In the genomic region with DNA sequence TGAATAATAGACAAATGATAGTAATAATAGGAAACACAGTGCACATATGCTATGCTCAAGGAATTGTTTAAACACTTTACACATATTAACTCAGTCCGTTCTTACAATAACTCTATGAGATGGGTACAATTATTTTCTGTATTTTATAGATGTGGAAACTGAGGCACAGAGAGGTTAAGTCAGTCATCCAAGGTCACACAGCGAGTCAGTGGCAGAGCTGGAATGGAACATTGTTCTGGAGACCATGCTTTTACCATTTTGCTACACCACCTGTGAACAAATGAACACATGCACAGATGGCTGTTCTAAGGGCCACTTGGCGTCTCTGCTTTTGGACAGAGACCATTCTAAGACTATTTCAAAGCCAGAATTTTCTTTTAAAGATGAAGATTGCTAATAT, we compare ENCODE assay signal across 2 cellular contexts.
TF ChIP-seq lines count a peak whose summit lies in the region.

No MANE protein-coding gene starts in this region.

TF ChIP-seq in A549, 52 proteins besides CTCF, POLR2A, EP300 and RAD21:
- TF ChIP-seq FOSL2 (IDR thresholded peaks at IDR 0.05): no peak
- TF ChIP-seq FOSL2 (CRISPR knock-in tag; IDR thresholded peaks at IDR 0.05): no peak
- TF ChIP-seq TP53 (CRISPR knock-in tag; IDR thresholded peaks at IDR 0.05): no peak
- no peak for TF ChIP-seq RNF2 (IDR thresholded peaks at IDR 0.05; ENCODE audit: borderline replicate concordance, low read depth)
- no peak for TF ChIP-seq EHF (CRISPR knock-in tag; IDR thresholded peaks at IDR 0.05)
- TF ChIP-seq, protein P1, sequence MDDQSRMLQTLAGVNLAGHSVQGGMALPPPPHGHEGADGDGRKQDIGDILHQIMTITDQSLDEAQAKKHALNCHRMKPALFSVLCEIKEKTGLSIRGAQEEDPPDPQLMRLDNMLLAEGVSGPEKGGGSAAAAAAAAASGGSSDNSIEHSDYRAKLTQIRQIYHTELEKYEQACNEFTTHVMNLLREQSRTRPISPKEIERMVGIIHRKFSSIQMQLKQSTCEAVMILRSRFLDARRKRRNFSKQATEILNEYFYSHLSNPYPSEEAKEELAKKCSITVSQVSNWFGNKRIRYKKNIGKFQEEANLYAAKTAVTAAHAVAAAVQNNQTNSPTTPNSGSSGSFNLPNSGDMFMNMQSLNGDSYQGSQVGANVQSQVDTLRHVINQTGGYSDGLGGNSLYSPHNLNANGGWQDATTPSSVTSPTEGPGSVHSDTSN (IDR thresholded peaks at IDR 0.05): no peak
- TF ChIP-seq, protein P2, sequence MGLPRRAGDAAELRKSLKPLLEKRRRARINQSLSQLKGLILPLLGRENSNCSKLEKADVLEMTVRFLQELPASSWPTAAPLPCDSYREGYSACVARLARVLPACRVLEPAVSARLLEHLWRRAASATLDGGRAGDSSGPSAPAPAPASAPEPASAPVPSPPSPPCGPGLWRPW (IDR thresholded peaks at IDR 0.05): no peak
- peak; percentile 10 for TF ChIP-seq ZFP36 (IDR thresholded peaks at IDR 0.05; ENCODE audit: borderline replicate concordance, partially characterized antibody)
- no peak for TF ChIP-seq JUN (IDR thresholded peaks at IDR 0.05)
- no peak for TF ChIP-seq NPAS2 (CRISPR knock-in tag; IDR thresholded peaks at IDR 0.05; ENCODE audit: borderline replicate concordance)

TF ChIP-seq in HEK293, 187 proteins besides CTCF, POLR2A, EP300 and RAD21:
- TF ChIP-seq, protein P3, sequence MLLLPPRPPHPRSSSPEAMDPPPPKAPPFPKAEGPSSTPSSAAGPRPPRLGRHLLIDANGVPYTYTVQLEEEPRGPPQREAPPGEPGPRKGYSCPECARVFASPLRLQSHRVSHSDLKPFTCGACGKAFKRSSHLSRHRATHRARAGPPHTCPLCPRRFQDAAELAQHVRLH (tag by site-specific recombination; IDR thresholded peaks at IDR 0.05): peak; percentile 13; the same call in 1 of the 2 replicates
- TF ChIP-seq KLF10 (tag by site-specific recombination; IDR thresholded peaks at IDR 0.05): no peak
- no peak for TF ChIP-seq ZBTB20 (tag by site-specific recombination; IDR thresholded peaks at IDR 0.05)
- TF ChIP-seq ZNF521 (tag by site-specific recombination; IDR thresholded peaks at IDR 0.05): no peak
- no peak for TF ChIP-seq ZNF202 (tag by site-specific recombination; IDR thresholded peaks at IDR 0.05; ENCODE audit: borderline replicate concordance)
- TF ChIP-seq, protein P4, sequence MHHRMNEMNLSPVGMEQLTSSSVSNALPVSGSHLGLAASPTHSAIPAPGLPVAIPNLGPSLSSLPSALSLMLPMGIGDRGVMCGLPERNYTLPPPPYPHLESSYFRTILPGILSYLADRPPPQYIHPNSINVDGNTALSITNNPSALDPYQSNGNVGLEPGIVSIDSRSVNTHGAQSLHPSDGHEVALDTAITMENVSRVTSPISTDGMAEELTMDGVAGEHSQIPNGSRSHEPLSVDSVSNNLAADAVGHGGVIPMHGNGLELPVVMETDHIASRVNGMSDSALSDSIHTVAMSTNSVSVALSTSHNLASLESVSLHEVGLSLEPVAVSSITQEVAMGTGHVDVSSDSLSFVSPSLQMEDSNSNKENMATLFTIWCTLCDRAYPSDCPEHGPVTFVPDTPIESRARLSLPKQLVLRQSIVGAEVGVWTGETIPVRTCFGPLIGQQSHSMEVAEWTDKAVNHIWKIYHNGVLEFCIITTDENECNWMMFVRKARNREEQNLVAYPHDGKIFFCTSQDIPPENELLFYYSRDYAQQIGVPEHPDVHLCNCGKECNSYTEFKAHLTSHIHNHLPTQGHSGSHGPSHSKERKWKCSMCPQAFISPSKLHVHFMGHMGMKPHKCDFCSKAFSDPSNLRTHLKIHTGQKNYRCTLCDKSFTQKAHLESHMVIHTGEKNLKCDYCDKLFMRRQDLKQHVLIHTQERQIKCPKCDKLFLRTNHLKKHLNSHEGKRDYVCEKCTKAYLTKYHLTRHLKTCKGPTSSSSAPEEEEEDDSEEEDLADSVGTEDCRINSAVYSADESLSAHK (tag by site-specific recombination; IDR thresholded peaks at IDR 0.05): no peak
- TF ChIP-seq, protein P5, sequence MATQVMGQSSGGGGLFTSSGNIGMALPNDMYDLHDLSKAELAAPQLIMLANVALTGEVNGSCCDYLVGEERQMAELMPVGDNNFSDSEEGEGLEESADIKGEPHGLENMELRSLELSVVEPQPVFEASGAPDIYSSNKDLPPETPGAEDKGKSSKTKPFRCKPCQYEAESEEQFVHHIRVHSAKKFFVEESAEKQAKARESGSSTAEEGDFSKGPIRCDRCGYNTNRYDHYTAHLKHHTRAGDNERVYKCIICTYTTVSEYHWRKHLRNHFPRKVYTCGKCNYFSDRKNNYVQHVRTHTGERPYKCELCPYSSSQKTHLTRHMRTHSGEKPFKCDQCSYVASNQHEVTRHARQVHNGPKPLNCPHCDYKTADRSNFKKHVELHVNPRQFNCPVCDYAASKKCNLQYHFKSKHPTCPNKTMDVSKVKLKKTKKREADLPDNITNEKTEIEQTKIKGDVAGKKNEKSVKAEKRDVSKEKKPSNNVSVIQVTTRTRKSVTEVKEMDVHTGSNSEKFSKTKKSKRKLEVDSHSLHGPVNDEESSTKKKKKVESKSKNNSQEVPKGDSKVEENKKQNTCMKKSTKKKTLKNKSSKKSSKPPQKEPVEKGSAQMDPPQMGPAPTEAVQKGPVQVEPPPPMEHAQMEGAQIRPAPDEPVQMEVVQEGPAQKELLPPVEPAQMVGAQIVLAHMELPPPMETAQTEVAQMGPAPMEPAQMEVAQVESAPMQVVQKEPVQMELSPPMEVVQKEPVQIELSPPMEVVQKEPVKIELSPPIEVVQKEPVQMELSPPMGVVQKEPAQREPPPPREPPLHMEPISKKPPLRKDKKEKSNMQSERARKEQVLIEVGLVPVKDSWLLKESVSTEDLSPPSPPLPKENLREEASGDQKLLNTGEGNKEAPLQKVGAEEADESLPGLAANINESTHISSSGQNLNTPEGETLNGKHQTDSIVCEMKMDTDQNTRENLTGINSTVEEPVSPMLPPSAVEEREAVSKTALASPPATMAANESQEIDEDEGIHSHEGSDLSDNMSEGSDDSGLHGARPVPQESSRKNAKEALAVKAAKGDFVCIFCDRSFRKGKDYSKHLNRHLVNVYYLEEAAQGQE (tag by site-specific recombination; IDR thresholded peaks at IDR 0.05): no peak
- TF ChIP-seq ZNF843 (tag by site-specific recombination; IDR thresholded peaks at IDR 0.05): no peak
- TF ChIP-seq, protein P6, sequence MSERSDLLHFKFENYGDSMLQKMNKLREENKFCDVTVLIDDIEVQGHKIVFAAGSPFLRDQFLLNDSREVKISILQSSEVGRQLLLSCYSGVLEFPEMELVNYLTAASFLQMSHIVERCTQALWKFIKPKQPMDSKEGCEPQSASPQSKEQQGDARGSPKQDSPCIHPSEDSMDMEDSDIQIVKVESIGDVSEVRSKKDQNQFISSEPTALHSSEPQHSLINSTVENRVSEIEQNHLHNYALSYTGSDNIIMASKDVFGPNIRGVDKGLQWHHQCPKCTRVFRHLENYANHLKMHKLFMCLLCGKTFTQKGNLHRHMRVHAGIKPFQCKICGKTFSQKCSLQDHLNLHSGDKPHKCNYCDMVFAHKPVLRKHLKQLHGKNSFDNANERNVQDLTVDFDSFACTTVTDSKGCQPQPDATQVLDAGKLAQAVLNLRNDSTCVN (tag by site-specific recombination; optimal IDR thresholded peaks at IDR 0.05): no peak
- no peak for TF ChIP-seq KLF7 (tag by site-specific recombination; IDR thresholded peaks at IDR 0.05; ENCODE audit: borderline replicate concordance)
- no peak for TF ChIP-seq ZNF549 (tag by site-specific recombination; IDR thresholded peaks at IDR 0.05)
- no peak for TF ChIP-seq ZNF280D (tag by site-specific recombination; IDR thresholded peaks at IDR 0.05)
- TF ChIP-seq, protein P7, sequence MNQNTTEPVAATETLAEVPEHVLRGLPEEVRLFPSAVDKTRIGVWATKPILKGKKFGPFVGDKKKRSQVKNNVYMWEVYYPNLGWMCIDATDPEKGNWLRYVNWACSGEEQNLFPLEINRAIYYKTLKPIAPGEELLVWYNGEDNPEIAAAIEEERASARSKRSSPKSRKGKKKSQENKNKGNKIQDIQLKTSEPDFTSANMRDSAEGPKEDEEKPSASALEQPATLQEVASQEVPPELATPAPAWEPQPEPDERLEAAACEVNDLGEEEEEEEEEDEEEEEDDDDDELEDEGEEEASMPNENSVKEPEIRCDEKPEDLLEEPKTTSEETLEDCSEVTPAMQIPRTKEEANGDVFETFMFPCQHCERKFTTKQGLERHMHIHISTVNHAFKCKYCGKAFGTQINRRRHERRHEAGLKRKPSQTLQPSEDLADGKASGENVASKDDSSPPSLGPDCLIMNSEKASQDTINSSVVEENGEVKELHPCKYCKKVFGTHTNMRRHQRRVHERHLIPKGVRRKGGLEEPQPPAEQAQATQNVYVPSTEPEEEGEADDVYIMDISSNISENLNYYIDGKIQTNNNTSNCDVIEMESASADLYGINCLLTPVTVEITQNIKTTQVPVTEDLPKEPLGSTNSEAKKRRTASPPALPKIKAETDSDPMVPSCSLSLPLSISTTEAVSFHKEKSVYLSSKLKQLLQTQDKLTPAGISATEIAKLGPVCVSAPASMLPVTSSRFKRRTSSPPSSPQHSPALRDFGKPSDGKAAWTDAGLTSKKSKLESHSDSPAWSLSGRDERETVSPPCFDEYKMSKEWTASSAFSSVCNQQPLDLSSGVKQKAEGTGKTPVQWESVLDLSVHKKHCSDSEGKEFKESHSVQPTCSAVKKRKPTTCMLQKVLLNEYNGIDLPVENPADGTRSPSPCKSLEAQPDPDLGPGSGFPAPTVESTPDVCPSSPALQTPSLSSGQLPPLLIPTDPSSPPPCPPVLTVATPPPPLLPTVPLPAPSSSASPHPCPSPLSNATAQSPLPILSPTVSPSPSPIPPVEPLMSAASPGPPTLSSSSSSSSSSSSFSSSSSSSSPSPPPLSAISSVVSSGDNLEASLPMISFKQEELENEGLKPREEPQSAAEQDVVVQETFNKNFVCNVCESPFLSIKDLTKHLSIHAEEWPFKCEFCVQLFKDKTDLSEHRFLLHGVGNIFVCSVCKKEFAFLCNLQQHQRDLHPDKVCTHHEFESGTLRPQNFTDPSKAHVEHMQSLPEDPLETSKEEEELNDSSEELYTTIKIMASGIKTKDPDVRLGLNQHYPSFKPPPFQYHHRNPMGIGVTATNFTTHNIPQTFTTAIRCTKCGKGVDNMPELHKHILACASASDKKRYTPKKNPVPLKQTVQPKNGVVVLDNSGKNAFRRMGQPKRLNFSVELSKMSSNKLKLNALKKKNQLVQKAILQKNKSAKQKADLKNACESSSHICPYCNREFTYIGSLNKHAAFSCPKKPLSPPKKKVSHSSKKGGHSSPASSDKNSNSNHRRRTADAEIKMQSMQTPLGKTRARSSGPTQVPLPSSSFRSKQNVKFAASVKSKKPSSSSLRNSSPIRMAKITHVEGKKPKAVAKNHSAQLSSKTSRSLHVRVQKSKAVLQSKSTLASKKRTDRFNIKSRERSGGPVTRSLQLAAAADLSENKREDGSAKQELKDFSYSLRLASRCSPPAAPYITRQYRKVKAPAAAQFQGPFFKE (tag by site-specific recombination; IDR thresholded peaks at IDR 0.05; ENCODE audit: borderline replicate concordance): no peak
- no peak for TF ChIP-seq SP3 (tag by site-specific recombination; IDR thresholded peaks at IDR 0.05)
- no peak for TF ChIP-seq ZBTB8A (tag by site-specific recombination; IDR thresholded peaks at IDR 0.05)
- TF ChIP-seq ZNF768 (tag by site-specific recombination; IDR thresholded peaks at IDR 0.05): peak; percentile 65; the same call in 1 of the 2 replicates
- TF ChIP-seq TRIM28 (IDR thresholded peaks at IDR 0.05; ENCODE audit: borderline replicate concordance, low read length): no peak
- TF ChIP-seq GLIS1 (tag by site-specific recombination; IDR thresholded peaks at IDR 0.05): no peak
